Comparison of ENCODE assay signal across 1 cellular context in genomic region chr14:44961730-44962572, GRCh38.
A peak's percentile ranks its signal among the peaks of the same experiment; 100 is the strongest.
TF ChIP-seq lines count a peak whose summit lies in the region.

TSS of gene KLHL28 (minus strand) at chr14:44961947. CDS start at chr14:44945928, 16,019 bp downstream.
TSS of gene TOGARAM1 (plus strand) at chr14:44962190. CDS start at chr14:44962422, 232 bp downstream.

TF ChIP-seq in H1, 55 proteins besides CTCF, POLR2A, EP300 and RAD21 (continued from another document):
- TF ChIP-seq ATF3 (IDR thresholded peaks at IDR 0.05; ENCODE audit: insufficient read depth, low read depth, low read length) (peak; percentile 88), USF2 (IDR thresholded peaks at IDR 0.05; ENCODE audit: low read length) (peak; percentile 98), TAF7 (optimal IDR thresholded peaks at IDR 0.05; ENCODE audit: borderline replicate concordance, low read depth, low read length) (peak; percentile 65), KDM5A (IDR thresholded peaks at IDR 0.05; ENCODE audit: low read length) (no peak), MAX (IDR thresholded peaks at IDR 0.05) (peak; percentile 86), E2F6 (IDR thresholded peaks at IDR 0.05) (peak; percentile 71), YY1 (IDR thresholded peaks at IDR 0.05; ENCODE audit: low read depth, low read length) (peak; percentile 94), KDM4A (IDR thresholded peaks at IDR 0.05; ENCODE audit: low read depth, low read length, severe bottlenecking) (peak; percentile 84), GABPA (IDR thresholded peaks at IDR 0.05; ENCODE audit: borderline replicate concordance, insufficient read depth, low read length) (peak; percentile 89; the same call in 1 of the 2 replicates), SP1 (IDR thresholded peaks at IDR 0.05; ENCODE audit: low read depth, low read length) (peak; percentile 21; the same call in 1 of the 2 replicates)
